Comparison of ENCODE assay signal across 12 cellular contexts in the genomic region with DNA sequence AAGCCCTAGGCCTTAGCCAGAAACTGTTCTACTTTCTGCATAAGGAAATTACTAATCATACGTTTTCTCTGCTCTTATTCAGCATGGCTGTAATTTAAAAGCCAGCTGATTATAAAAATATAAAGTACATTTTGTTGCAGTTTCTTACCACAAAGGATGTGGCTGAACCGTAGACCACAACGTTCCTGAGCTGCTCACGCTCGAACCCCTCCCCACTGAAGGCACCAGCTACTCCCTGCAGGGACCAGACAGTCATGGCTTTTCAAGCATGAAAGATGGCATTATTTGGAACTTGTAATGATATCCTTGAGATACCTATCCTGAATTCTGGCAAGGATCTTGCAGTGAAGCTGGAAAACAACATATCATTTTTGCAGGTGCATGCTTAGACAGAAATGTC.
DNase-seq lines count a peak whose midpoint lies in the region; ATAC-seq and TF ChIP-seq lines count a peak whose summit lies in the region.
"Had no signal": no experiment of that assay in that cellular context is flagged by ENCODE, and none has a peak within 500 bp of the region (broad histone marks: within the 10 kb centered on the region; RNA-seq: fewer than 3 reads in every experiment).

No MANE protein-coding gene starts in this region.

- H3K36me3 Mint-ChIP-seq in CD8-positive, alpha-beta T cell: no peaks in the 10 kb centered on the region
- peaks cover 2% of the 10 kb centered on the region for H3K36me3 Mint-ChIP-seq in activated CD8-positive, alpha-beta T cell treated with anti-CD3 and anti-CD28 coated beads, Interleukin-2, amount 10 ng/mL, durations not matched to agents 7 days and 5 days (ENCODE audit: low read depth)
- no peaks in the 10 kb centered on the region for H3K36me3 Mint-ChIP-seq in natural killer cell treated with Interleukin-12 subunit alpha and Interleukin-12 subunit beta and Interleukin-15 and Interleukin-18, amount 100 ng/mL, for 72 hours

- peak overlapping the region; percentile 1 for H3K27ac Mint-ChIP-seq in CD8-positive, alpha-beta T cell
- no peak overlapping the region for H3K27ac Mint-ChIP-seq in activated CD8-positive, alpha-beta T cell treated with anti-CD3 and anti-CD28 coated beads, Interleukin-2, amount 10 ng/mL, durations not matched to agents 7 days and 5 days
- peak overlapping the region; percentile 52 to 54 for H3K27ac Mint-ChIP-seq in natural killer cell treated with Interleukin-12 subunit alpha and Interleukin-12 subunit beta and Interleukin-15 and Interleukin-18, amount 100 ng/mL, for 72 hours
- H3K27ac Mint-ChIP-seq: nephron progenitor cell had no signal

- peaks cover 24% of the 10 kb centered on the region for H3K4me1 ChIP-seq in CD8-positive, alpha-beta T cell (ENCODE audit: insufficient read depth, low read length)

- intact Hi-C loops in CD8-positive, alpha-beta T cell (cut with DNase I, micrococcal nuclease): no loop called here

- H3K4me1 Mint-ChIP-seq in CD8-positive, alpha-beta T cell (ENCODE audit: low read depth): peaks cover 41% of the 10 kb centered on the region
- peaks cover 61% of the 10 kb centered on the region for H3K4me1 Mint-ChIP-seq in activated CD8-positive, alpha-beta T cell treated with anti-CD3 and anti-CD28 coated beads, Interleukin-2, amount 10 ng/mL, durations not matched to agents 7 days and 5 days (ENCODE audit: low read depth)
- H3K4me1 Mint-ChIP-seq in natural killer cell treated with Interleukin-12 subunit alpha and Interleukin-12 subunit beta and Interleukin-15 and Interleukin-18, amount 100 ng/mL, for 72 hours (ENCODE audit: low read depth in 2 of 2): peaks cover 51 to 66% of the 10 kb centered on the region in 2 donors

- H3K4me3 Mint-ChIP-seq in CD8-positive, alpha-beta T cell: no peak overlapping the region
- H3K4me3 Mint-ChIP-seq in activated CD8-positive, alpha-beta T cell treated with anti-CD3 and anti-CD28 coated beads, Interleukin-2, amount 10 ng/mL, durations not matched to agents 7 days and 5 days: peak overlapping the region; percentile 39
- H3K4me3 Mint-ChIP-seq in natural killer cell treated with Interleukin-12 subunit alpha and Interleukin-12 subunit beta and Interleukin-15 and Interleukin-18, amount 100 ng/mL, for 72 hours: peak overlapping the region; percentile 66
- H3K4me3 Mint-ChIP-seq: nephron progenitor cell had no signal

- TF ChIP-seq CTCF in CD8-positive, alpha-beta T cell (IDR thresholded peaks at IDR 0.05): no peak

- no peak overlapping the region for H3K27ac ChIP-seq in CD8-positive, alpha-beta T cell (ENCODE audit: low read depth, low read length)

- POLR2A ChIA-PET in CD8-positive, alpha-beta T cell (lab: Charles Lee): no interaction called here
- POLR2A ChIA-PET in activated CD8-positive, alpha-beta T cell treated with anti-CD3 and anti-CD28 coated beads, Interleukin-2, amount 10 ng/mL, durations not matched to agents 7 days and 5 days (lab: Charles Lee): interaction anchor here (0.7 to 0.9 kb wide), 2 partner anchors 9 to 11 kb away, joined by 3 read pairs; no protein-coding TSS in a partner anchor

- no peak for ATAC-seq in CD8-positive, alpha-beta T cell
- peak; percentile 68 for ATAC-seq in activated CD8-positive, alpha-beta T cell treated with anti-CD3 and anti-CD28 coated beads, Interleukin-2, amount 10 ng/mL, durations not matched to agents 7 days and 5 days
- peak; percentile 70 to 74 for ATAC-seq in natural killer cell treated with Interleukin-12 subunit alpha and Interleukin-12 subunit beta and Interleukin-15 and Interleukin-18, amount 100 ng/mL, for 72 hours
- ATAC-seq in HG02938 (IDR thresholded peaks at IDR 0.05; ENCODE audit: unreplicated experiment): no peak

- H3K4me3 ChIP-seq in CD8-positive, alpha-beta T cell (ENCODE audit: low read depth, low read length): no peak overlapping the region

- H3K9me3 ChIP-seq in CD8-positive, alpha-beta T cell (ENCODE audit: low read length): no peaks in the 10 kb centered on the region

- H3K9me3 Mint-ChIP-seq in CD8-positive, alpha-beta T cell: no peaks in the 10 kb centered on the region
- no peaks in the 10 kb centered on the region for H3K9me3 Mint-ChIP-seq in activated CD8-positive, alpha-beta T cell treated with anti-CD3 and anti-CD28 coated beads, Interleukin-2, amount 10 ng/mL, durations not matched to agents 7 days and 5 days (ENCODE audit: insufficient read depth)
- no peaks in the 10 kb centered on the region for H3K9me3 Mint-ChIP-seq in natural killer cell treated with Interleukin-12 subunit alpha and Interleukin-12 subunit beta and Interleukin-15 and Interleukin-18, amount 100 ng/mL, for 72 hours
- H3K9me3 Mint-ChIP-seq: nephron progenitor cell had no signal

- H3K27me3 Mint-ChIP-seq in CD8-positive, alpha-beta T cell (ENCODE audit: low read depth): no peaks in the 10 kb centered on the region
- H3K27me3 Mint-ChIP-seq in activated CD8-positive, alpha-beta T cell treated with anti-CD3 and anti-CD28 coated beads, Interleukin-2, amount 10 ng/mL, durations not matched to agents 7 days and 5 days (ENCODE audit: low read depth): no peaks in the 10 kb centered on the region
- peaks cover 5% of the 10 kb centered on the region in 2 donors for H3K27me3 Mint-ChIP-seq in natural killer cell treated with Interleukin-12 subunit alpha and Interleukin-12 subunit beta and Interleukin-15 and Interleukin-18, amount 100 ng/mL, for 72 hours

- no peaks in the 10 kb centered on the region for H3K27me3 ChIP-seq in CD8-positive, alpha-beta T cell (ENCODE audit: insufficient read depth, low read length)

- no peaks in the 10 kb centered on the region for H3K36me3 ChIP-seq in CD8-positive, alpha-beta T cell (ENCODE audit: insufficient read depth, low read length)

- DNase-seq in CD8-positive, alpha-beta T cell: peak in 3 of 7 experiments; percentile 9 to 52 (median 15)
- DNase-seq in HT1080 (ENCODE audit: low read depth) (peak; percentile 72), NCI-H446 (lab: John Stamatoyannopoulos, UW) (no peak), GM03348 (ENCODE audit: low spot score) (no peak), activated T-cell treated with anti-CD3 and anti-CD28 coated beads for 4 hours (no peak)
- DNase-seq in activated CD8-positive, alpha-beta T cell treated with anti-CD3 and anti-CD28 coated beads, Interleukin-2, amount 10 ng/mL, durations not matched to agents 7 days and 5 days: peak; percentile 76
- peak; percentile 66 for DNase-seq in natural killer cell treated with Interleukin-12 subunit alpha and Interleukin-12 subunit beta and Interleukin-15 and Interleukin-18, amount 100 ng/mL, for 72 hours (ENCODE audit: low spot score)
- DNase-seq: DMS79; hippocampal formation; nephron progenitor cell; stimulated activated CD4-positive, alpha-beta T cell treated with anti-CD3 and anti-CD28 coated beads, Interleukin-4, amount 100 ng/mL, for 1 hour had no signal

- CTCF ChIA-PET in CD8-positive, alpha-beta T cell (lab: Charles Lee): interaction anchor here (1.6 kb wide), 1 partner anchor 9 kb away, joined by 5 read pairs; no protein-coding TSS in a partner anchor
- CTCF ChIA-PET in activated CD8-positive, alpha-beta T cell treated with anti-CD3 and anti-CD28 coated beads, Interleukin-2, amount 10 ng/mL, durations not matched to agents 7 days and 5 days (lab: Charles Lee): interaction anchor here (0.7 to 2.1 kb wide), 9 partner anchors 8 to 137 kb away, joined by 3 to 8 read pairs (median 3); no protein-coding TSS in a partner anchor

Comparison
In these comparisons a context has a peak if more than half of its experiments do, and no peak if none do; other contexts are left out.
1. ATAC-seq: peak in activated CD8-positive, alpha-beta T cell treated with anti-CD3 and anti-CD28 coated beads, Interleukin-2, amount 10 ng/mL, durations not matched to agents 7 days and 5 days (single experiment) and natural killer cell treated with Interleukin-12 subunit alpha and Interleukin-12 subunit beta and Interleukin-15 and Interleukin-18, amount 100 ng/mL, for 72 hours (2 of 2); none in CD8-positive, alpha-beta T cell (single experiment) and HG02938 (single experiment).
2. DNase-seq: peak in HT1080 (single experiment), activated CD8-positive, alpha-beta T cell treated with anti-CD3 and anti-CD28 coated beads, Interleukin-2, amount 10 ng/mL, durations not matched to agents 7 days and 5 days (single experiment) and natural killer cell treated with Interleukin-12 subunit alpha and Interleukin-12 subunit beta and Interleukin-15 and Interleukin-18, amount 100 ng/mL, for 72 hours (single experiment); none in NCI-H446 (0 of 2), GM03348 (single experiment) and activated T-cell treated with anti-CD3 and anti-CD28 coated beads for 4 hours (single experiment).